In the genomic region with DNA sequence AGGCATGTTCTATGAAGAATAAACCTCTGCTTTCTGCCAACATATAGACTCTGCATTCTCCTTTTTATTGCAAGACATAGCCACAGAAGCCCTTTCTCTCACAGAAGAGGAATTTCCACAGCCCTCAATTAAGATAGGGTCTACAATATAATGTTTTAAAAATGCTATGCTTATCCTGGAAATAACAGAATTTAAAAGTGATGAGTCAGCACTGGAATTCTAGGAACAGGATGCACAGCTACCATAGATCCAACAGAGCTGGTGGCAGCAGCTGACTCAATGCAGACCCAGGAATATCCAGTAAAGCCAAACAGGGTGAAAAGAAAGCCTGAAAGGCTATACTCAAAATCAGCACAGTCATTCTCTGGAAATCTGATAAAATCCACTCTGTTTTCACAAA, we compare ENCODE assay signal across 23 cellular contexts.
DNase-seq lines count a peak whose midpoint lies in the region; ATAC-seq, FAIRE-seq and TF ChIP-seq lines count a peak whose summit lies in the region.
"Had no signal": no experiment of that assay in that cellular context is flagged by ENCODE, and none has a peak within 500 bp of the region (broad histone marks: within the 10 kb centered on the region; RNA-seq: fewer than 3 reads in every experiment).

No MANE protein-coding gene starts in this region.

- H3K4me1 ChIP-seq in heart right ventricle, result no peaks in the 10 kb centered on the region

- intact Hi-C loops in heart right ventricle (cut with DNase I), result no loop called here

- peaks cover 0 to 4% (median 0%) of the 10 kb centered on the region in 11 donors for H3K9me3 ChIP-seq in heart right ventricle

- peaks cover 0 to 3% (median 0%) of the 10 kb centered on the region in 7 donors for H3K27me3 ChIP-seq in heart right ventricle

- FAIRE-seq in H54 (lab: Jason Lieb, UNC), result peak; percentile 20
- FAIRE-seq: GM19239 had no signal

- ATAC-seq in heart right ventricle (no peak), HG03095 (IDR thresholded peaks at IDR 0.05; ENCODE audit: unreplicated experiment) (no peak)
- ATAC-seq: Panc1, T-cell had no signal

- H3K4me3 ChIP-seq in astrocyte of the spinal cord (ENCODE audit: low read depth, low read length) (no peak overlapping the region), heart right ventricle (no peak overlapping the region)

- no peak overlapping the region for H3K27ac ChIP-seq in heart right ventricle
- H3K27ac ChIP-seq: RWPE1 had no signal

- in situ Hi-C loops in astrocyte of the spinal cord (cut with HindIII; ENCODE audit: low sequenced_read_pairs), result no loop called here

- H3K36me3 ChIP-seq in heart right ventricle, result no peaks in the 10 kb centered on the region

- no peak for TF ChIP-seq POLR2A in H54 (IDR thresholded peaks at IDR 0.05; ENCODE audit: low read depth, low read length)

- TF ChIP-seq CTCF in astrocyte of the spinal cord (IDR thresholded peaks at IDR 0.05; ENCODE audit: low read depth, low read length) (no peak), heart right ventricle (IDR thresholded peaks at IDR 0.05) (no peak)

- no peak for DNase-seq in H54 (ENCODE audit: insufficient read length, low spot score)
- peak; percentile 11 for DNase-seq in LHCN-M2 (ENCODE audit: low read depth)
- peak; percentile 33 for DNase-seq in astrocyte of the spinal cord (ENCODE audit: low read depth, low spot score)
- DNase-seq in medulla oblongata (ENCODE audit: extremely low spot score), result no peak
- no peak for DNase-seq in heart right ventricle
- no peak for DNase-seq in stimulated activated CD4-positive, alpha-beta T cell treated with anti-CD3 and anti-CD28 coated beads, Interleukin-2, amount 100 ng/mL, for 24 hours
- DNase-seq: ACHN, Calu3, DMS79 treated with DMSO at 0.1 percent for 48 hours, H9, HFFc6, KBM-7, MM.1S, NCI-H2029 treated with DMSO at 0.1 percent for 48 hours, NCI-H2227 treated with DMSO at 0.1 percent for 48 hours, NCI-H510A, NCI-H69, SHP77, T-cell had no signal

Comparison
In these comparisons a context has a peak if more than half of its experiments do, and no peak if none do; other contexts are left out.
1. DNase-seq: peak in LHCN-M2 (single experiment) and astrocyte of the spinal cord (single experiment); none in H54 (single experiment), medulla oblongata (single experiment), heart right ventricle (0 of 2) and stimulated activated CD4-positive, alpha-beta T cell treated with anti-CD3 and anti-CD28 coated beads, Interleukin-2, amount 100 ng/mL, for 24 hours (0 of 2).